In the genomic region with DNA sequence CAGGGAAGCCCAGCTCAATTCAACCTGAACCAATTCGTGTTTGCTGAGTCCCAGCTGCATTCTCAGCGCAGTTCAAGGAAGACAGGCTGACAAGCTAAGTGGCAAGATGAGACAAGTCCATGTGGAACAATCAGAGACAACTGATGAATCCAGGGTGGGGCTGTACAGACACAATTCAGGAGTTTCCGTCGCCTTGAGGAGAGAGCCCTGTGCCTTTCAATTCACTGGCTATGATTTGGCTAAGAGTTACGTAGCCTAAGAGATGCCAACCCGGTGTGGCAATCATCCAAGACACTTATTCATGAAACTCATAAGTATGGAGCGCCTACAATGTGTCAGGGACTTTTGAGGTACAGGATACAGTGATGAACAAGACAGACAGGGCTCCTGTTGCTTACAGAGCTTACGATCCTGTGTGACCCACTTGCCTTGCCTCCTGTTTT, we compare ENCODE assay signal across 8 cellular contexts. TPM values are rescaled to one million over a fixed set of nuclear protein-coding genes. Genes with fewer than 3 reads are reported as not detected.
A peak's percentile ranks its signal among the peaks of the same experiment; 100 is the strongest.
DNase-seq lines count a peak whose midpoint lies in the region; ATAC-seq and TF ChIP-seq lines count a peak whose summit lies in the region.

No MANE protein-coding gene starts in this region.

- DNase-seq in RPMI7951 (ENCODE audit: low read depth) (peak; percentile 42), foreskin keratinocyte (peak; percentile 99 to 100), endodermal cell (no peak), COLO668 (lab: John Stamatoyannopoulos, UW; ENCODE audit: unreplicated experiment) (no peak), H4 (ENCODE audit: low spot score) (no peak), aorta (no peak)

- H3K4me3 ChIP-seq in endodermal cell (ENCODE audit: low read length) (no peak overlapping the region), aorta (ENCODE audit: low read length in 2 of 2) (no peak overlapping the region)

- H3K4me1 ChIP-seq in foreskin keratinocyte (peaks cover 33% of the 10 kb centered on the region), endodermal cell (ENCODE audit: control insufficient read depth, insufficient read depth, low read length) (no peaks in the 10 kb centered on the region), aorta (ENCODE audit: control insufficient read depth in 1 of 2, insufficient read depth in 2 of 2, low read length in 2 of 2) (no peaks in the 10 kb centered on the region)

- H3K27ac ChIP-seq in foreskin keratinocyte (peak overlapping the region; percentile 51), endodermal cell (ENCODE audit: low read depth, low read length) (no peak overlapping the region), aorta (ENCODE audit: low read depth in 1 of 2, low read length in 2 of 2) (no peak overlapping the region)

- no peaks in the 10 kb centered on the region for H3K36me3 Mint-ChIP-seq in endodermal cell (ENCODE audit: low read depth)

- no peak overlapping the region for H3K4me3 Mint-ChIP-seq in endodermal cell

- TF ChIP-seq CTCF in foreskin keratinocyte (conservative IDR thresholded peaks at IDR 0.05): no peak
- TF ChIP-seq CTCF in endodermal cell (conservative IDR thresholded peaks at IDR 0.05): no peak

- WGBS in endodermal cell (ENCODE audit: insufficient coverage in 1 of 2, insufficient read length in 1 of 2), 2 experiments: 93 to 97% methylated on average over 7 to 8 of the region's 8 CpGs
- WGBS in aorta, 2 donors: 67 to 75% methylated on average over 8 of the region's 8 CpGs

- H3K9ac ChIP-seq in endodermal cell (ENCODE audit: extremely low read depth, low read length, poor library complexity, severe bottlenecking): no peak overlapping the region

- no peak overlapping the region for H3K27ac Mint-ChIP-seq in endodermal cell

- H3K9me3 ChIP-seq in endodermal cell (ENCODE audit: control insufficient read depth, low read length): no peaks in the 10 kb centered on the region
- H3K9me3 ChIP-seq in aorta (ENCODE audit: control insufficient read depth, low read length): no peaks in the 10 kb centered on the region

- no peaks in the 10 kb centered on the region for H3K27me3 Mint-ChIP-seq in endodermal cell (ENCODE audit: insufficient read depth)

- intact Hi-C loops in aorta (cut with DNase I): no loop called here

- ATAC-seq in GM18858 (IDR thresholded peaks at IDR 0.05; ENCODE audit: unreplicated experiment) (peak; percentile 6), HG02798 (IDR thresholded peaks at IDR 0.05; ENCODE audit: poor library complexity, unreplicated experiment) (peak; percentile 3), foreskin keratinocyte (peak; percentile 96), aorta (ENCODE audit: low FRiP score) (no peak)

- no peaks in the 10 kb centered on the region for H3K4me1 Mint-ChIP-seq in endodermal cell

- H3K36me3 ChIP-seq in endodermal cell (ENCODE audit: control insufficient read depth, insufficient read depth, low read length): no peaks in the 10 kb centered on the region
- no peaks in the 10 kb centered on the region for H3K36me3 ChIP-seq in aorta (ENCODE audit: control insufficient read depth in 1 of 2, insufficient read depth in 2 of 2, low read length in 1 of 2)

- H3K27me3 ChIP-seq in foreskin keratinocyte (no peaks in the 10 kb centered on the region), endodermal cell (ENCODE audit: control insufficient read depth, insufficient read depth, low read length, poor library complexity, severe bottlenecking) (no peaks in the 10 kb centered on the region), aorta (ENCODE audit: control insufficient read depth in 1 of 2, insufficient read depth in 2 of 2, low read length in 1 of 2) (no peaks in the 10 kb centered on the region)

- no peaks in the 10 kb centered on the region for H3K9me3 Mint-ChIP-seq in endodermal cell

RNA-seq across cellular contexts. Expression of a gene that starts 15.5 kb away (rescaled TPM):
- total RNA-seq in RPMI7951 (2014; rRNA removed; shearing (Covaris generic)): not detected in 2 replicates
- total RNA-seq in foreskin keratinocyte (108 and 112 TPM in 2 replicates), endodermal cell (not detected), aorta (not detected)
- polyA plus RNA-seq in foreskin keratinocyte (93.0 and 101 TPM in 2 replicates), aorta (not detected)
- not detected for polyA plus RNA-seq in endodermal cell (2013, experiment 1 of 2)
- not detected for polyA plus RNA-seq in endodermal cell (2013, experiment 2 of 2)
- not detected in 2 replicates for total RNA-seq in H4 (2014; rRNA removed; shearing (Covaris generic))

Comparison
In these comparisons a context has a peak if more than half of its experiments do, and no peak if none do; other contexts are left out.
1. DNase-seq: peak in RPMI7951 (single experiment) and foreskin keratinocyte (2 of 2); none in endodermal cell (single experiment), COLO668 (single experiment), H4 (single experiment) and aorta (0 of 2).
2. RNA of a gene that starts 15.5 kb away (total RNA-seq): 108 to 112 TPM in foreskin keratinocyte; not detected in endodermal cell, not detected in RPMI7951, not detected in H4 and not detected in aorta; every median in the first group is over 100 times any median in the second.